ENCODE assay signal across 25 cellular contexts in the genomic region with DNA sequence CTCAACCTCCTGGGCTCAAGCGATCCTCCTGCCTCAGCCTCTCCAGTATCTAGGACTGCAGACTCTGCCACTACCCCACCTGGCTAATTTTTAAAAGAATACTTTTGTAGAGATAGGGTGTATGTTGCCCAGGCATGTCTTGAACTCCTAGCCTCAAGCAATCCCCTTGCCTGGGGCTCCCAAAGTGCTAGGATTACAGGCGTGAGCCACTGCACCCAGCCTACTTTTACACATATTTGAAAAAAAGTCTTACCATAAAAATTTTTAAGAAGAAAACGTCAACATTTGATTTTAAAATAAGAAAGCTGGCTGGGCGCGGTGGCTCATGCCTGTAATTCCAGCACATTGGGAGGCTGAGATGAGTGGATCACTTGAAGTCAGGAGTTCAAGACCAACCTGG.
"Had no signal": no experiment of that assay in that cellular context is flagged by ENCODE, and none has a peak within 500 bp of the region (broad histone marks: within the 10 kb centered on the region; RNA-seq: fewer than 3 reads in every experiment).

No MANE protein-coding gene starts in this region.

- H3K36me3 ChIP-seq: colonic mucosa had no signal

- H3K27me3 ChIP-seq: colonic mucosa, dorsolateral prefrontal cortex, esophagus muscularis mucosa, esophagus squamous epithelium, foreskin keratinocyte, gastrocnemius medialis, gastroesophageal sphincter, heart left ventricle, heart right ventricle had no signal

- ATAC-seq: effector memory CD8-positive, alpha-beta T cell; esophagus mucosa; foreskin keratinocyte; gastrocnemius medialis; gastroesophageal sphincter had no signal

- DNase-seq: colonic mucosa; cortex of kidney; dermis blood vessel endothelial cell; dorsolateral prefrontal cortex; effector CD4-positive, alpha-beta T cell; effector CD8-positive, alpha-beta T cell; effector memory CD8-positive, alpha-beta T cell; endodermal cell; erythroblast; esophagus squamous epithelium; foreskin fibroblast; foreskin melanocyte; gastrocnemius medialis; glutamatergic neuron; head of caudate nucleus; heart left ventricle; heart right ventricle had no signal

- H3K4me1 ChIP-seq: colonic mucosa had no signal

- H3K9me3 ChIP-seq: colonic mucosa, esophagus muscularis mucosa, esophagus squamous epithelium, gastrocnemius medialis, gastroesophageal sphincter, heart left ventricle, heart right ventricle had no signal

- H3K27ac ChIP-seq: colonic mucosa, coronary artery, dorsolateral prefrontal cortex, esophagus squamous epithelium, foreskin keratinocyte, gastrocnemius medialis, heart left ventricle, heart right ventricle had no signal

- H3K4me3 ChIP-seq: colonic mucosa, coronary artery, dorsolateral prefrontal cortex, esophagus muscularis mucosa, esophagus squamous epithelium, gastrocnemius medialis, gastroesophageal sphincter, heart left ventricle, heart right ventricle had no signal

- FAIRE-seq: colon, endometrium, frontal cortex had no signal
